In the genomic region with DNA sequence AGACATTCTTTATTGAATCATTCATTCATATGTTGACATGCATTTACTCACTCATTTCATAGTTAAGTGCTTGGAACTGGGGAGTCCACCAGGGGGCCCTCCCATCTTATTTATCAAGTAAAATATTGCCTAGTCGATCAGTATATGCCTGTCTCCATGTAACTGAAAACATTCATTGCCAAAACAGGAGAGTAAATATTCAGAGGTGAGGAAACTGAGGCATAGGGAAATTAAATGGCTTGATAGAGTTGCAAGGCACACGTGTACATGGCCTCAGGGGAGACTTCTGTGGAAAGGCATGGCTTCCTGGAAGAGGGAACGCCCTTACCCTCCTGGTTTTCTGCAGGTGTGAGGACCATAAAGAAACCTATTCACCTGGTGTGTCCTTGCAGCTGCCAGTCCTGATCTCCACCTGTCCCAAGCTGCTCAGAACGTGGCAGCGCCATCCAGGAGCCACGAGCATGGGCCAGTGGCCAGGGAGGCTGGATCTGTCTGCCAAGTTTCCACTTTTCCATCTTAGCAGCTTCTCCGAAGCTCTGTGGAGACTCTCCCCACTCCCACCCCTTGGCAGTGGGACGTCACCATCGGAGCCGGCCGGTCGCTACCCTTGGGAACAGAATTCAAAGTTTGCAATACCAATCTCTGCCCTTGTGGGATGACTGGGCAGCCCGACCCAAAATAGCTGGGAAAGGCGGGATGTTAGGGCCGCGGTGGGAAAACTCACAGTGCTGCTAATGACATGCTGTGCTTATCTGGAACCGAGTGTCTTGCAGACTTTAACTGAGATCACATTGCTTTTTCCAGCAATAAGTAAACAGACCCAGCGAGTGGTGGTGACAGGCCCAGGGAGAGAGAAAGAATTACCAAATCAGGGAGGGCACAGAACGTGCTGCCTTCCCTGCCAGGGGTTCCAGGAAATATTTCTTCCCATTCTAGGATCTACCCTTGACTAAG, we compare ENCODE assay signal across 8 cellular contexts. TPM values are rescaled to one million over a fixed set of nuclear protein-coding genes. Genes with fewer than 3 reads are reported as not detected.
DNase-seq lines count a peak whose midpoint lies in the region; ATAC-seq and TF ChIP-seq lines count a peak whose summit lies in the region.

No MANE protein-coding gene starts in this region.

- intact Hi-C loops in left cardiac atrium (cut with DNase I), result loop anchor here in 1 of 2 donors (10.0 kb wide), 1 partner anchor 375 kb away; no protein-coding TSS in a partner anchor

- no peaks in the 10 kb centered on the region for H3K36me3 Mint-ChIP-seq in activated naive CD8-positive, alpha-beta T cell treated with anti-CD3 and anti-CD28 coated beads, Interleukin-2, amount 50 U/mL, for 24 hours (ENCODE audit: low read depth)

- H3K4me1 Mint-ChIP-seq in activated naive CD8-positive, alpha-beta T cell treated with anti-CD3 and anti-CD28 coated beads, Interleukin-2, amount 50 U/mL, for 24 hours, result peaks cover 8% of the 10 kb centered on the region

- 0 out of 2 replicates have a peak, but pooled peaks cover 2% of the 10 kb centered on the region for H3K4me1 ChIP-seq in HAP-1
- H3K4me1 ChIP-seq in OCI-LY3 (ENCODE audit: low read length), result no peaks in the 10 kb centered on the region

- H3K9me3 ChIP-seq in HAP-1 (no peaks in the 10 kb centered on the region), OCI-LY3 (ENCODE audit: insufficient read depth, low read length) (peaks cover 8% of the 10 kb centered on the region; the same call in 1 of the 2 replicates)

- in situ Hi-C loops in HAP-1 (cut with MboI; ENCODE audit: low sequenced_read_pairs), result no loop called here

- H3K9me3 Mint-ChIP-seq in activated naive CD8-positive, alpha-beta T cell treated with anti-CD3 and anti-CD28 coated beads, Interleukin-2, amount 50 U/mL, for 24 hours, result no peaks in the 10 kb centered on the region

- H3K4me3 Mint-ChIP-seq in activated naive CD8-positive, alpha-beta T cell treated with anti-CD3 and anti-CD28 coated beads, Interleukin-2, amount 50 U/mL, for 24 hours, result no peak overlapping the region

- no peaks in the 10 kb centered on the region for H3K36me3 ChIP-seq in HAP-1 (replicated peaks)
- no peaks in the 10 kb centered on the region for H3K36me3 ChIP-seq in OCI-LY3 (replicated peaks; ENCODE audit: low read depth, low read length)

- no peak overlapping the region for H3K4me2 ChIP-seq in OCI-LY3 (ENCODE audit: low read length)

- no peaks in the 10 kb centered on the region for H3K27me3 ChIP-seq in HAP-1 (ENCODE audit: low read depth)
- H3K27me3 ChIP-seq in OCI-LY3 (ENCODE audit: low read depth, low read length), result peaks cover 24% of the 10 kb centered on the region

- no peaks in the 10 kb centered on the region for H4K20me1 ChIP-seq in OCI-LY3 (ENCODE audit: insufficient read depth, low read length)

- no peaks in the 10 kb centered on the region for H3K79me2 ChIP-seq in OCI-LY3 (ENCODE audit: low read length)

- H2AFZ ChIP-seq in OCI-LY3 (ENCODE audit: low read depth, low read length), result no peak overlapping the region

- TF ChIP-seq CTCF in OCI-LY3 (IDR thresholded peaks at IDR 0.05; ENCODE audit: low read depth, low read length), result peak; percentile 52

- no peak overlapping the region for H3K9ac ChIP-seq in OCI-LY3 (ENCODE audit: low read length)

- no peak overlapping the region for H3K27ac ChIP-seq in OCI-LY3 (ENCODE audit: low read length)

- H3K4me3 ChIP-seq in HAP-1 (no peak overlapping the region), OCI-LY3 (ENCODE audit: low read length) (no peak overlapping the region), skeletal muscle cell (ENCODE audit: low read depth, low read length) (no peak overlapping the region)

- DNase-seq in AG20443 (ENCODE audit: low spot score), result peak; percentile 63
- DNase-seq in HAP-1 (ENCODE audit: low spot score in 2 of 2), result peak; percentile 48 to 69
- peak; percentile 49 for DNase-seq in activated naive CD8-positive, alpha-beta T cell treated with anti-CD3 and anti-CD28 coated beads, Interleukin-2, amount 50 U/mL, for 24 hours
- DNase-seq in left cardiac atrium, result peak; percentile 86
- peak; percentile 48 for DNase-seq in skeletal muscle cell (ENCODE audit: low read depth)
- DNase-seq in cerebellum (ENCODE audit: low spot score), result no peak

- peaks cover 16% of the 10 kb centered on the region for H3K27me3 Mint-ChIP-seq in activated naive CD8-positive, alpha-beta T cell treated with anti-CD3 and anti-CD28 coated beads, Interleukin-2, amount 50 U/mL, for 24 hours

- H3K27ac Mint-ChIP-seq in activated naive CD8-positive, alpha-beta T cell treated with anti-CD3 and anti-CD28 coated beads, Interleukin-2, amount 50 U/mL, for 24 hours, result no peak overlapping the region

- no peak for ATAC-seq in activated naive CD8-positive, alpha-beta T cell treated with anti-CD3 and anti-CD28 coated beads, Interleukin-2, amount 50 U/mL, for 24 hours
- ATAC-seq in left cardiac atrium (peak; percentile 29 to 56), HG03432 (IDR thresholded peaks at IDR 0.05; ENCODE audit: unreplicated experiment) (no peak)

RNA-seq across cellular contexts. Expression of gene C1QTNF1, which starts 4.1 kb away (rescaled TPM):
- total RNA-seq in left cardiac atrium (100 to 1,000 TPM; 377 to 765 TPM), cerebellum (0.73 TPM)

RNA-seq across cellular contexts. Expression of gene CANT1, which starts 10.3 kb away (rescaled TPM):
- total RNA-seq in left cardiac atrium, result 10 to 100 TPM; 30.5 to 33.3 TPM
- total RNA-seq in cerebellum, result 17.7 TPM

RNA-seq across cellular contexts. Expression of gene LGALS3BP, which starts 40.2 kb away (rescaled TPM):
- total RNA-seq in left cardiac atrium, result 100 to 1,000 TPM; 390 to 448 TPM
- 44.1 TPM for total RNA-seq in cerebellum

RNA-seq across cellular contexts. Expression of gene ENGASE, which starts 54.7 kb away (rescaled TPM):
- total RNA-seq in left cardiac atrium (10 to 100 TPM; 34.5 to 47.5 TPM), cerebellum (12.5 TPM)

Comparison
In these comparisons a context has a peak if more than half of its experiments do, and no peak if none do; other contexts are left out.
1. ATAC-seq: peak in left cardiac atrium (2 of 2); none in activated naive CD8-positive, alpha-beta T cell treated with anti-CD3 and anti-CD28 coated beads, Interleukin-2, amount 50 U/mL, for 24 hours (single experiment) and HG03432 (single experiment).
2. RNA of gene C1QTNF1, which starts 4.1 kb away (total RNA-seq): 377 to 765 TPM in left cardiac atrium; 0.73 TPM in cerebellum (single experiment); every median in the first group is over 100 times any median in the second.